In genomic region chr3:67863869-67864268, GRCh38 we compare ENCODE assay signal across 11 cellular contexts.
DNase-seq lines count a peak whose midpoint lies in the region; ATAC-seq, FAIRE-seq and TF ChIP-seq lines count a peak whose summit lies in the region.
"Had no signal": no experiment of that assay in that cellular context is flagged by ENCODE, and none has a peak within 500 bp of the region (broad histone marks: within the 10 kb centered on the region; RNA-seq: fewer than 3 reads in every experiment).

No MANE protein-coding gene starts in this region.

- peak; percentile 47 to 75; a peak in 4 of 6 replicates for ATAC-seq in A549
- ATAC-seq: naive thymus-derived CD8-positive, alpha-beta T cell had no signal

- CTCF ChIA-PET in A549 (lab: Yijun Ruan, JAX): no interaction called here
- CTCF ChIA-PET in CD8-positive, alpha-beta memory T cell (lab: Charles Lee): no interaction called here

- in situ Hi-C loops in GM13977 (cut with MboI; ENCODE audit: low pct_unique_long_range_greater_than_20kb, low sequenced_read_pairs, unreplicated experiment): no loop called here

- no peak overlapping the region for H3K4me3 Mint-ChIP-seq in CD8-positive, alpha-beta memory T cell
- H3K4me3 Mint-ChIP-seq: dendritic cell treated with granulocyte-macrophage colony-stimulating factor and Interleukin-4, amounts not matched to agents 40 ng/mL and 50 ng/mL, for 4 days; naive thymus-derived CD8-positive, alpha-beta T cell had no signal

- H3K4me1 Mint-ChIP-seq in CD8-positive, alpha-beta memory T cell: peaks cover under 1 to 3% (median under 1%) of the 10 kb centered on the region in 3 donors

- H3K4me3 ChIP-seq in A549 (no peak overlapping the region), SJCRH30 (no peak overlapping the region), thyroid gland (replicated peaks in 1 of 3) (no peak overlapping the region)
- no peak overlapping the region for H3K4me3 ChIP-seq in CD8-positive, alpha-beta memory T cell (ENCODE audit: low read length)

- peaks cover 0 to 2% (median 0%) of the 10 kb centered on the region in 5 donors for H3K9me3 Mint-ChIP-seq in CD8-positive, alpha-beta memory T cell
- H3K9me3 Mint-ChIP-seq: dendritic cell treated with granulocyte-macrophage colony-stimulating factor and Interleukin-4, amounts not matched to agents 40 ng/mL and 50 ng/mL, for 4 days had no signal

- intact Hi-C loops in thyroid gland (cut with DNase I): no loop called here

- 74% methylated on average over 4 of the region's 4 CpGs for WGBS in A549 (ENCODE audit: missing lambda C conversion rate)
- 73 to 77% methylated on average over 4 of the region's 4 CpGs for WGBS in thyroid gland, 2 donors

- TF ChIP-seq CTCF in A549 (IDR thresholded peaks at IDR 0.05) (peak; percentile 27; the same call in 2 of the 3 replicates), GM13977 (IDR thresholded peaks at IDR 0.05; ENCODE audit: extremely low read depth, insufficient read depth, missing control alignments) (peak; percentile 6), thyroid gland (IDR thresholded peaks at IDR 0.05) (peak in 1 of 6 experiments; percentile 16)

- no peak overlapping the region for H3K4me2 ChIP-seq in A549

- H3K27me3 Mint-ChIP-seq in CD8-positive, alpha-beta memory T cell: peaks cover 0 to 5% of the 10 kb centered on the region in 2 donors
- H3K27me3 Mint-ChIP-seq: dendritic cell treated with granulocyte-macrophage colony-stimulating factor and Interleukin-4, amounts not matched to agents 40 ng/mL and 50 ng/mL, for 4 days; naive thymus-derived CD8-positive, alpha-beta T cell had no signal

- DNase-seq in A549 (ENCODE audit: low read depth in 1 of 2, low spot score in 1 of 2): peak; percentile 6 to 36
- no peak for DNase-seq in GM13977 (ENCODE audit: low spot score)
- peak; percentile 3 to 28 for DNase-seq in SJCRH30
- peak; percentile 21 for DNase-seq in germinal center (ENCODE audit: low spot score)
- no peak for DNase-seq in stimulated activated CD4-positive, alpha-beta T cell treated with anti-CD3 and anti-CD28 coated beads, Interleukin-15, amount 100 ng/mL, for 24 hours
- no peak for DNase-seq in CD8-positive, alpha-beta memory T cell
- no peak for DNase-seq in thyroid gland
- no peak for DNase-seq in NCI-H345 (lab: John Stamatoyannopoulos, UW)
- DNase-seq: naive thymus-derived CD8-positive, alpha-beta T cell; OCI-M1 had no signal

- H3K36me3 ChIP-seq in SJCRH30 (no peaks in the 10 kb centered on the region), thyroid gland (no peaks in the 10 kb centered on the region)
- no peaks in the 10 kb centered on the region for H3K36me3 ChIP-seq in CD8-positive, alpha-beta memory T cell (ENCODE audit: insufficient read depth, low read length)

- no peak for TF ChIP-seq EP300 in A549 (IDR thresholded peaks at IDR 0.05)

- no peak overlapping the region for H3K27ac Mint-ChIP-seq in CD8-positive, alpha-beta memory T cell
- H3K27ac Mint-ChIP-seq: dendritic cell treated with granulocyte-macrophage colony-stimulating factor and Interleukin-4, amounts not matched to agents 40 ng/mL and 50 ng/mL, for 4 days; naive thymus-derived CD8-positive, alpha-beta T cell had no signal

- FAIRE-seq in A549 (lab: Jason Lieb, UNC): no peak

- no peaks in the 10 kb centered on the region for H3K27me3 ChIP-seq in SJCRH30
- H3K27me3 ChIP-seq in CD8-positive, alpha-beta memory T cell (ENCODE audit: insufficient read depth, low read length, poor library complexity, severe bottlenecking): no peaks in the 10 kb centered on the region
- H3K27me3 ChIP-seq in thyroid gland: no peaks in the 10 kb centered on the region

- H3K27ac ChIP-seq in A549 (no peak overlapping the region), SJCRH30 (no peak overlapping the region), thyroid gland (no peak overlapping the region)
- H3K27ac ChIP-seq in CD8-positive, alpha-beta memory T cell (ENCODE audit: low read depth, low read length): no peak overlapping the region

- H3K4me1 ChIP-seq in A549 (no peaks in the 10 kb centered on the region), SJCRH30 (no peaks in the 10 kb centered on the region), thyroid gland (no peaks in the 10 kb centered on the region)
- H3K4me1 ChIP-seq in CD8-positive, alpha-beta memory T cell (ENCODE audit: insufficient read depth, low read length): no peaks in the 10 kb centered on the region

- TF ChIP-seq RAD21 in A549 (conservative IDR thresholded peaks at IDR 0.05 in 1 of 2, IDR thresholded peaks at IDR 0.05 in 1 of 2): peak; percentile 21 to 45; a peak in 2 of 5 replicates

- POLR2A ChIA-PET in A549 (lab: Yijun Ruan, JAX): no interaction called here
- POLR2A ChIA-PET in CD8-positive, alpha-beta memory T cell (lab: Charles Lee): no interaction called here

- no peak for TF ChIP-seq POLR2A in A549 (IDR thresholded peaks at IDR 0.05; ENCODE audit: low read length)
- TF ChIP-seq POLR2A in thyroid gland (IDR thresholded peaks at IDR 0.05): no peak

- H3K9me3 ChIP-seq in A549 (no peaks in the 10 kb centered on the region), SJCRH30 (replicated peaks) (no peaks in the 10 kb centered on the region), thyroid gland (no peaks in the 10 kb centered on the region)
- no peaks in the 10 kb centered on the region for H3K9me3 ChIP-seq in CD8-positive, alpha-beta memory T cell (ENCODE audit: low read length)

- H3K36me3 Mint-ChIP-seq in CD8-positive, alpha-beta memory T cell: no peaks in the 10 kb centered on the region

TF ChIP-seq in A549, 52 proteins besides CTCF, POLR2A, EP300 and RAD21:
- TF ChIP-seq, protein P1, sequence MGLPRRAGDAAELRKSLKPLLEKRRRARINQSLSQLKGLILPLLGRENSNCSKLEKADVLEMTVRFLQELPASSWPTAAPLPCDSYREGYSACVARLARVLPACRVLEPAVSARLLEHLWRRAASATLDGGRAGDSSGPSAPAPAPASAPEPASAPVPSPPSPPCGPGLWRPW (IDR thresholded peaks at IDR 0.05): no peak
- TF ChIP-seq SMC3 (IDR thresholded peaks at IDR 0.05): peak; percentile 24; the same call in 2 of the 3 replicates
- no peak for TF ChIP-seq KDM1A (IDR thresholded peaks at IDR 0.05; ENCODE audit: low read depth)
- no peak for TF ChIP-seq RFX5 (IDR thresholded peaks at IDR 0.05)

Comparison
In these comparisons a context has a peak if more than half of its experiments do, and no peak if none do; other contexts are left out.
1. DNase-seq: peak in A549 (2 of 2), SJCRH30 (2 of 2) and germinal center (single experiment); none in GM13977 (single experiment), stimulated activated CD4-positive, alpha-beta T cell treated with anti-CD3 and anti-CD28 coated beads, Interleukin-15, amount 100 ng/mL, for 24 hours (single experiment), CD8-positive, alpha-beta memory T cell (0 of 5), thyroid gland (0 of 2) and NCI-H345 (single experiment).